ENCODE assay signal across 11 cellular contexts in the genomic region with DNA sequence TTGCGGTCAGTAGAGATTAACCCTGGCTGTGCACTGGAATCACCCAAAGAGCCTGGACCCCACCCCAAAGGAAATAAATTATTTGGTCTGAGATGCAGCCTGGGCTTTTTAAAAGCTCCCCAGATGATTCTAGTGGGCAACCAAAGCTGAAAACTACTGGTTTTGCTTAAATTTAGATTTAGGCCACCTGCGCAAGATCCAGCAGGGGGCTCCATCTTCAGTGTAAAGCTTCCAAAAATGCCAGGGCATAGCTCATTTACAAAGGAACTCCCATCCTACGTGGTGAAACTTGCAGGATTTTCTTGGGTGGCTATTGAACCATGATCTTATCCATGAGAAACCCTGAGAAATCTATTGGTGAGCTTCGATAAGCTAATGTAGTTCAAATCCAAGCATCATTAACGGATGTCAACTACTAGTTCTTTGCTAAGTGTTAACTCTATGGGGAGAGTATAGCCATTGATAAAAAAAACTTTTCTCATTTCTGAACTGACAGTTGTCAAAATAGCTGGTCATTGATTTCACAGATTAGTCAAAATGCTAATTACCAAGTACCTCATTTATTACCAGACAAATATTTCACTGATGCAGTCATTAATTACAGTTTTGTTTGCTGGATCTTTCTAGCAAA.
DNase-seq lines count a peak whose midpoint lies in the region; ATAC-seq, FAIRE-seq and TF ChIP-seq lines count a peak whose summit lies in the region.
"Had no signal": no experiment of that assay in that cellular context is flagged by ENCODE, and none has a peak within 500 bp of the region (broad histone marks: within the 10 kb centered on the region; RNA-seq: fewer than 3 reads in every experiment).

No MANE protein-coding gene starts in this region.

- 10% methylated on average over 5 of the region's 5 CpGs for WGBS in A549 (ENCODE audit: missing lambda C conversion rate)

- no peaks in the 10 kb centered on the region for H3F3A ChIP-seq in OCI-LY1 (ENCODE audit: insufficient read depth, low read length)

- H3K27ac ChIP-seq in A549 (no peak overlapping the region), OCI-LY1 (ENCODE audit: low read depth, low read length, poor library complexity, severe bottlenecking) (no peak overlapping the region)

- no peak for TF ChIP-seq EP300 in A549 (IDR thresholded peaks at IDR 0.05)

- no peak overlapping the region for H3K9ac ChIP-seq in OCI-LY1 (ENCODE audit: low read length)

- CTCF ChIA-PET in A549 (lab: Yijun Ruan, JAX), result interaction anchor here (0.7 to 5.1 kb wide), 10 partner anchors 11 to 281 kb away, joined by 3 to 37 read pairs (median 4); no protein-coding TSS in a partner anchor

- H3K4me1 ChIP-seq in A549 (no peaks in the 10 kb centered on the region), OCI-LY1 (ENCODE audit: insufficient read depth, low read length, severe bottlenecking) (no peaks in the 10 kb centered on the region)

- no peaks in the 10 kb centered on the region for H4K20me1 ChIP-seq in OCI-LY1 (ENCODE audit: insufficient read depth, low read length)

- TF ChIP-seq CTCF in A549 (IDR thresholded peaks at IDR 0.05), result peak; percentile 41
- TF ChIP-seq CTCF in GM12864 (IDR thresholded peaks at IDR 0.05; ENCODE audit: low read depth, low read length, missing control alignments), result peak; percentile 66
- TF ChIP-seq CTCF in OCI-LY1 (IDR thresholded peaks at IDR 0.05; ENCODE audit: low read length), result peak; percentile 85
- peak; percentile 63 for TF ChIP-seq CTCF in fibroblast of the aortic adventitia (IDR thresholded peaks at IDR 0.05; ENCODE audit: insufficient read depth, low read length)

- peak in 1 of 2 experiments; percentile 68; a peak in 4 of 6 replicates for ATAC-seq in A549
- no peak for ATAC-seq in HG02852 (IDR thresholded peaks at IDR 0.05; ENCODE audit: unreplicated experiment)
- no peak for ATAC-seq in HG02981 (IDR thresholded peaks at IDR 0.05; ENCODE audit: unreplicated experiment)

- H3K9me2 ChIP-seq in OCI-LY1 (ENCODE audit: low read depth, low read length), result no peaks in the 10 kb centered on the region

- H3K4me3 ChIP-seq in A549 (no peak overlapping the region), GM12864 (ENCODE audit: low read depth, low read length) (no peak overlapping the region), OCI-LY1 (ENCODE audit: low read depth, low read length, poor library complexity, severe bottlenecking) (no peak overlapping the region), fibroblast of the aortic adventitia (ENCODE audit: low read depth, low read length) (no peak overlapping the region)

- TF ChIP-seq RAD21 in A549 (conservative IDR thresholded peaks at IDR 0.05 in 1 of 2, IDR thresholded peaks at IDR 0.05 in 1 of 2), result peak; percentile 34 to 50; a peak in 4 of 5 replicates

- H3K27me3 ChIP-seq in OCI-LY1 (ENCODE audit: insufficient read depth, low read length), result no peaks in the 10 kb centered on the region

- POLR2A ChIA-PET in A549 (lab: Yijun Ruan, JAX), result no interaction called here

- H2AFZ ChIP-seq in OCI-LY1 (ENCODE audit: low read length), result no peak overlapping the region

- H3K9me3 ChIP-seq in A549 (no peaks in the 10 kb centered on the region), OCI-LY1 (ENCODE audit: low read length) (no peaks in the 10 kb centered on the region)

- no peak for TF ChIP-seq POLR2A in A549 (IDR thresholded peaks at IDR 0.05; ENCODE audit: low read length)

- H3K4me2 ChIP-seq in A549 (no peak overlapping the region), OCI-LY1 (ENCODE audit: low read length) (no peak overlapping the region)

- FAIRE-seq in A549 (lab: Jason Lieb, UNC), result no peak
- FAIRE-seq: GM12892, islet of Langerhans had no signal

- no peaks in the 10 kb centered on the region for H3K36me3 ChIP-seq in OCI-LY1 (ENCODE audit: insufficient read depth, low read length)

- no peaks in the 10 kb centered on the region for H3K79me2 ChIP-seq in OCI-LY1 (ENCODE audit: insufficient read depth, low read length)

- peak; percentile 9 to 15 for DNase-seq in A549 (ENCODE audit: low read depth in 1 of 2, low spot score in 1 of 2)
- DNase-seq in GM12864 (ENCODE audit: low read depth), result no peak
- DNase-seq in fibroblast of the aortic adventitia (ENCODE audit: low read depth), result peak; percentile 37
- no peak for DNase-seq in LoVo (ENCODE audit: low spot score)
- no peak for DNase-seq in NOMO-1 treated with dmso at 0.1 percent for 144 hours (lab: John Stamatoyannopoulos, UW; ENCODE audit: unreplicated experiment)
- DNase-seq: activated CD8-positive, alpha-beta memory T cell treated with anti-CD3 and anti-CD28 coated beads, Interleukin-2, amount 50 U/mL, for 4 hours had no signal

TF ChIP-seq in A549, 52 proteins besides CTCF, POLR2A, EP300 and RAD21:
- TF ChIP-seq PHF8 (IDR thresholded peaks at IDR 0.05; ENCODE audit: borderline replicate concordance, low read depth), result no peak
- peak; percentile 43; the same call in 1 of the 3 replicates for TF ChIP-seq SMC3 (IDR thresholded peaks at IDR 0.05)
- no peak for TF ChIP-seq HEYL (CRISPR knock-in tag; IDR thresholded peaks at IDR 0.05)
- TF ChIP-seq RARB (CRISPR knock-in tag; IDR thresholded peaks at IDR 0.05), result no peak

Comparison
In these comparisons a context has a peak if more than half of its experiments do, and no peak if none do; other contexts are left out.
1. DNase-seq: peak in A549 (2 of 2) and fibroblast of the aortic adventitia (single experiment); none in GM12864 (single experiment), LoVo (single experiment) and NOMO-1 treated with dmso at 0.1 percent for 144 hours (single experiment).
2. Peak in every context shown above with its lines, with median percentiles within 50 percentile points of each other: CTCF ChIP-seq.